ENCODE assay signal across 8 cellular contexts in genomic region chr1:87328121-87329050, GRCh38. TPM values are rescaled to one million over a fixed set of nuclear protein-coding genes. Genes with fewer than 3 reads are reported as not detected.
A peak's percentile ranks its signal among the peaks of the same experiment; 100 is the strongest.
DNase-seq lines count a peak whose midpoint lies in the region; ATAC-seq and TF ChIP-seq lines count a peak whose summit lies in the region.

Gene LMO4, plus strand, starts transcription at chr1:87328880. Its CDS starts 3,136 bp downstream, at chr1:87332016.

- H3K4me3 ChIP-seq in H7 (ENCODE audit: insufficient read depth, low read depth, low read length) (peak within 1 kb of the TSS; percentile 86), Loucy (ENCODE audit: low read length, poor library complexity, severe bottlenecking) (peak within 1 kb of the TSS; percentile 78), RWPE2 (ENCODE audit: severe bottlenecking) (peak within 1 kb of the TSS; percentile 94), fibroblast of lung (replicated peaks in 1 of 4; ENCODE audit: control extremely low read depth in 1 of 4, insufficient read depth in 1 of 4, low read depth in 3 of 4, low read length in 4 of 4) (peak within 1 kb of the TSS; percentile 82 to 95 (median 87))

- no peaks in the 10 kb centered on the region for H3K9me3 Mint-ChIP-seq in activated T-helper 2 cell treated with anti-CD3 and anti-CD28 coated beads, Interferon-gamma antibody, Interleukin-2, Interleukin-4, amounts not matched to agents 10 μg/mL and 5 μg/mL and 100 μg/mL, durations not matched to agents 14 hours and 24 hours and 36 hours
- no peaks in the 10 kb centered on the region for H3K9me3 Mint-ChIP-seq in naive thymus-derived CD8-positive, alpha-beta T cell

- H3K79me2 ChIP-seq in Loucy (ENCODE audit: insufficient read depth, low read length), result peaks cover 30% of the 10 kb centered on the region
- H3K79me2 ChIP-seq in fibroblast of lung (ENCODE audit: control insufficient read depth, insufficient read depth, low read length), result peaks cover 40% of the 10 kb centered on the region

- peaks cover 15% of the 10 kb centered on the region for H3K36me3 Mint-ChIP-seq in activated T-helper 2 cell treated with anti-CD3 and anti-CD28 coated beads, Interferon-gamma antibody, Interleukin-2, Interleukin-4, amounts not matched to agents 10 μg/mL and 5 μg/mL and 100 μg/mL, durations not matched to agents 14 hours and 24 hours and 36 hours (ENCODE audit: low read depth)
- no peaks in the 10 kb centered on the region for H3K36me3 Mint-ChIP-seq in naive thymus-derived CD8-positive, alpha-beta T cell

- H4K20me1 ChIP-seq in Loucy (ENCODE audit: insufficient read depth, low read length, poor library complexity, severe bottlenecking) (peaks cover 5% of the 10 kb centered on the region), fibroblast of lung (ENCODE audit: control insufficient read depth, extremely low read depth, insufficient read depth, low read length) (no peaks in the 10 kb centered on the region)

- no peaks in the 10 kb centered on the region for H3K9me2 ChIP-seq in Loucy (replicated peaks; ENCODE audit: low read depth, low read length)

- H3K36me3 ChIP-seq in H7 (replicated peaks; ENCODE audit: control insufficient read depth, insufficient read depth, low read length) (peaks cover 8% of the 10 kb centered on the region), Loucy (ENCODE audit: insufficient read depth, low read length) (no peaks in the 10 kb centered on the region), RWPE2 (ENCODE audit: low read depth) (peaks cover 15% of the 10 kb centered on the region), fibroblast of lung (ENCODE audit: control insufficient read depth, insufficient read depth, low read length) (no peaks in the 10 kb centered on the region)

- TF ChIP-seq CTCF in Loucy (conservative IDR thresholded peaks at IDR 0.05; ENCODE audit: low read length) (no peak), RWPE2 (IDR thresholded peaks at IDR 0.05; ENCODE audit: poor library complexity, severe bottlenecking) (no peak), fibroblast of lung (conservative IDR thresholded peaks at IDR 0.05 in 1 of 2, IDR thresholded peaks at IDR 0.05 in 1 of 2; ENCODE audit: low read depth in 1 of 2, low read length in 2 of 2) (no peak)

- intact Hi-C loops in activated T-helper 2 cell treated with anti-CD3 and anti-CD28 coated beads, Interferon-gamma antibody, Interleukin-2, Interleukin-4, amounts not matched to agents 10 μg/mL and 5 μg/mL and 100 μg/mL, durations not matched to agents 14 hours and 24 hours and 36 hours (cut with micrococcal nuclease), result loop anchor here (1.0 to 10.0 kb wide), 3 partner anchors 76 to 624 kb away; partner anchors contain the start of gene SH3GLB1

- H3K4me1 Mint-ChIP-seq in activated T-helper 2 cell treated with anti-CD3 and anti-CD28 coated beads, Interferon-gamma antibody, Interleukin-2, Interleukin-4, amounts not matched to agents 10 μg/mL and 5 μg/mL and 100 μg/mL, durations not matched to agents 14 hours and 24 hours and 36 hours (ENCODE audit: low read depth), result peaks cover 31% of the 10 kb centered on the region
- peaks cover 23 to 46% (median 44%) of the 10 kb centered on the region in 4 donors for H3K4me1 Mint-ChIP-seq in naive thymus-derived CD8-positive, alpha-beta T cell

- H2AFZ ChIP-seq in Loucy (ENCODE audit: low read length) (peak within 1 kb of the TSS; percentile 91), fibroblast of lung (ENCODE audit: low read length) (peak within 1 kb of the TSS; percentile 94)

- ATAC-seq in RWPE2 (ENCODE audit: low read depth), result peak; percentile 82
- peak; percentile 74 to 75 for ATAC-seq in naive thymus-derived CD8-positive, alpha-beta T cell

- H3K27me3 ChIP-seq in H7 (ENCODE audit: control insufficient read depth, insufficient read depth, low read length), result no peaks in the 10 kb centered on the region
- H3K27me3 ChIP-seq in Loucy (ENCODE audit: insufficient read depth, low read length, poor library complexity, severe bottlenecking), result no peaks in the 10 kb centered on the region
- no peaks in the 10 kb centered on the region for H3K27me3 ChIP-seq in RWPE2 (ENCODE audit: insufficient read depth, poor library complexity, severe bottlenecking)
- no peaks in the 10 kb centered on the region for H3K27me3 ChIP-seq in fibroblast of lung (ENCODE audit: control insufficient read depth, insufficient read depth, low read length)

- H3K27ac ChIP-seq in RWPE2 (ENCODE audit: poor library complexity, severe bottlenecking), result peak within 1 kb of the TSS; percentile 61
- peak within 1 kb of the TSS; percentile 92 for H3K27ac ChIP-seq in fibroblast of lung (ENCODE audit: insufficient read depth, low read length)

- peak within 1 kb of the TSS; percentile 89 for H3K4me2 ChIP-seq in Loucy (ENCODE audit: low read depth, low read length, poor library complexity, severe bottlenecking)
- peak within 1 kb of the TSS; percentile 99 for H3K4me2 ChIP-seq in fibroblast of lung (ENCODE audit: extremely low read depth, insufficient read depth, low read length)

- peak within 1 kb of the TSS; percentile 89 for H3K27ac Mint-ChIP-seq in activated T-helper 2 cell treated with anti-CD3 and anti-CD28 coated beads, Interferon-gamma antibody, Interleukin-2, Interleukin-4, amounts not matched to agents 10 μg/mL and 5 μg/mL and 100 μg/mL, durations not matched to agents 14 hours and 24 hours and 36 hours
- H3K27ac Mint-ChIP-seq in naive thymus-derived CD8-positive, alpha-beta T cell, result peak within 1 kb of the TSS; percentile 91 to 99 (median 96)

- POLR2A ChIA-PET in naive thymus-derived CD8-positive, alpha-beta T cell (lab: Charles Lee), result interaction anchor here (0.6 to 2.5 kb wide), 8 partner anchors 23 to 1562 kb away, joined by 3 to 8 read pairs (median 4); partner anchors contain the start of genes HS2ST1, PKN2 and SELENOF

- DNase-seq in ELR (ENCODE audit: low read depth) (peak; percentile 98), H7 (peak; percentile 92), RWPE2 (ENCODE audit: low spot score) (peak; percentile 95), fibroblast of lung (ENCODE audit: low read depth in 2 of 2) (peak; percentile 98 to 99)
- peak; percentile 76 for DNase-seq in activated T-helper 2 cell treated with anti-CD3 and anti-CD28 coated beads, Interferon-gamma antibody, Interleukin-2, Interleukin-4, amounts not matched to agents 10 μg/mL and 5 μg/mL and 100 μg/mL, durations not matched to agents 14 hours and 24 hours and 36 hours (ENCODE audit: low spot score)
- DNase-seq in naive thymus-derived CD8-positive, alpha-beta T cell, result peak; percentile 71 to 92 (median 86)
- peak; percentile 59 to 80 (median 71) for DNase-seq in stimulated activated naive CD4-positive, alpha-beta T cell (lab: John Stamatoyannopoulos, UW)

- H3K4me3 Mint-ChIP-seq in activated T-helper 2 cell treated with anti-CD3 and anti-CD28 coated beads, Interferon-gamma antibody, Interleukin-2, Interleukin-4, amounts not matched to agents 10 μg/mL and 5 μg/mL and 100 μg/mL, durations not matched to agents 14 hours and 24 hours and 36 hours (ENCODE audit: low read depth), result peak within 1 kb of the TSS; percentile 92
- peak within 1 kb of the TSS; percentile 89 to 99 (median 98) for H3K4me3 Mint-ChIP-seq in naive thymus-derived CD8-positive, alpha-beta T cell

- H3K9me3 ChIP-seq in Loucy (ENCODE audit: insufficient read depth, low read depth, low read length) (no peaks in the 10 kb centered on the region), RWPE2 (ENCODE audit: severe bottlenecking) (no peaks in the 10 kb centered on the region), fibroblast of lung (ENCODE audit: control insufficient read depth, insufficient read depth, low read depth, low read length) (no peaks in the 10 kb centered on the region)

- H3F3A ChIP-seq in Loucy (ENCODE audit: low read depth), result no peaks in the 10 kb centered on the region

- H3K9ac ChIP-seq in Loucy (ENCODE audit: low read depth, low read length, poor library complexity, severe bottlenecking) (peak within 1 kb of the TSS; percentile 79), fibroblast of lung (ENCODE audit: insufficient read depth, low read length) (peak within 1 kb of the TSS; percentile 86)

- peaks cover 13% of the 10 kb centered on the region for H3K4me1 ChIP-seq in Loucy (ENCODE audit: insufficient read depth, low read length, poor library complexity, severe bottlenecking)
- H3K4me1 ChIP-seq in RWPE2 (ENCODE audit: insufficient read depth, poor library complexity, severe bottlenecking), result peaks cover 11% of the 10 kb centered on the region
- H3K4me1 ChIP-seq in fibroblast of lung (ENCODE audit: control insufficient read depth, extremely low read depth, insufficient read depth, low read length), result peaks cover 5% of the 10 kb centered on the region

- peaks cover 25% of the 10 kb centered on the region for H3K27me3 Mint-ChIP-seq in activated T-helper 2 cell treated with anti-CD3 and anti-CD28 coated beads, Interferon-gamma antibody, Interleukin-2, Interleukin-4, amounts not matched to agents 10 μg/mL and 5 μg/mL and 100 μg/mL, durations not matched to agents 14 hours and 24 hours and 36 hours (ENCODE audit: low read depth)
- peaks cover 0 to 2% (median 0%) of the 10 kb centered on the region in 5 donors for H3K27me3 Mint-ChIP-seq in naive thymus-derived CD8-positive, alpha-beta T cell

RNA-seq across cellular contexts. Expression of gene LMO4, which starts in this region (rescaled TPM):
- 175 and 192 TPM in 2 replicates for total RNA-seq in H7 (2014; rRNA removed; shearing (Covaris generic))
- 20.9 and 21.7 TPM in 2 replicates for total RNA-seq in activated T-helper 2 cell treated with anti-CD3 and anti-CD28 coated beads, Interferon-gamma antibody, Interleukin-2, Interleukin-4, amounts not matched to agents 10 μg/mL and 5 μg/mL and 100 μg/mL, durations not matched to agents 14 hours and 24 hours and 36 hours
- total RNA-seq in fibroblast of lung, result 54.4 and 61.9 TPM in 2 replicates
- 91.4 and 101 TPM in 2 replicates for polyA plus RNA-seq in fibroblast of lung
- 65.2 and 72.5 TPM in 2 replicates for polyA plus RNA-seq in fibroblast of lung (2012)
- polyA minus RNA-seq in fibroblast of lung (ENCODE audit: low replicate concordance), result 35.6 and 41.9 TPM in 2 replicates
- 10 to 100 TPM; 18.8 to 19.4 TPM for total RNA-seq in naive thymus-derived CD8-positive, alpha-beta T cell
- polyA plus RNA-seq in naive thymus-derived CD8-positive, alpha-beta T cell, result 10 to 100 TPM in 2 of 3 donors, 1 to 10 TPM in 1; 6.8 to 13.0 (median 12.5) TPM

Comparison
In these comparisons a context has a peak if more than half of its experiments do, and no peak if none do; other contexts are left out.
1. Peak in every context shown above with its lines: DNase-seq, ATAC-seq, H3K4me3 ChIP-seq and H3K27ac ChIP-seq.